ENCODE assay signal across 25 cellular contexts in genomic region chr2:24280161-24280560, GRCh38.
"Had no signal": no experiment of that assay in that cellular context is flagged by ENCODE, and none has a peak within 500 bp of the region (broad histone marks: within the 10 kb centered on the region; RNA-seq: fewer than 3 reads in every experiment).

No MANE protein-coding gene starts in this region.

- H3K4me3 ChIP-seq: stomach, suprapubic skin, testis, thoracic aorta, thyroid gland, tibial nerve, transverse colon, upper lobe of left lung, upper lobe of right lung, uterus, vagina had no signal

- H3K36me3 ChIP-seq: uterus had no signal

- H3K27me3 ChIP-seq: stomach, suprapubic skin, testis, thyroid gland, tibial nerve, transverse colon, upper lobe of left lung, upper lobe of right lung, uterus, vagina had no signal

- H3K27ac ChIP-seq: stomach, suprapubic skin, testis, thoracic aorta, thyroid gland, tibial nerve, transverse colon, upper lobe of left lung, upper lobe of right lung, uterus, vagina had no signal

- H3K4me1 ChIP-seq: testis, uterus had no signal

- DNase-seq: stimulated activated CD4-positive, alpha-beta T cell treated with anti-CD3 and anti-CD28 coated beads, Interleukin-2, amount 100 ng/mL, for 48 hours; stimulated activated CD4-positive, alpha-beta T cell treated with anti-CD3 and anti-CD28 coated beads, Interleukin-4, amount 100 ng/mL, for 1 hour; stimulated activated CD4-positive, alpha-beta T cell treated with anti-CD3 and anti-CD28 coated beads, Interleukin-4, amount 100 ng/mL, for 24 hours; stimulated activated CD4-positive, alpha-beta T cell treated with anti-CD3 and anti-CD28 coated beads, Interleukin-4, amount 100 ng/mL, for 4 hours; stimulated activated CD8-positive, alpha-beta memory T cell treated with anti-CD3 and anti-CD28 coated beads, Interleukin-4, amount 100 ng/mL, for 48 hours; stimulated activated naive B cell treated with anti-CD40 and anti-IgM and Interleukin-4, amounts not matched to agents 10 μg/mL and 1 μg/mL and 100 μg/mL, for 72 hours; stimulated activated naive CD4-positive, alpha-beta T cell; stimulated activated naive CD4-positive, alpha-beta T cell treated with Interleukin-2 at 50 U/mL for 16 hours; stimulated activated naive CD8-positive, alpha-beta T cell treated with anti-CD3 and anti-CD28 coated beads, Interleukin-15, amount 100 ng/mL, for 72 hours; stimulated activated naive CD8-positive, alpha-beta T cell treated with anti-CD3 and anti-CD28 coated beads, Interleukin-15, Interleukin-2, amounts not matched to agents 100 U/mL and 50 U/mL, for 24 hours; stomach; substantia nigra; testis; thyroid gland; transverse colon; trophoblast cell; upper lobe of left lung; upper lobe of right lung; uterus had no signal

- H3K9me3 ChIP-seq: stomach, suprapubic skin, testis, thoracic aorta, thyroid gland, tibial nerve, transverse colon, upper lobe of left lung, upper lobe of right lung, uterus, vagina had no signal

- ATAC-seq: stimulated activated effector memory CD8-positive, alpha-beta T cell treated with anti-CD3 and anti-CD28 coated beads, Interleukin-12 subunit alpha, Interleukin-12 subunit beta, amount 100 ng/mL, for 72 hours; stimulated activated memory B cell treated with anti-CD40 and anti-IgM and Interleukin-4, amounts not matched to agents 10 μg/mL and 1 μg/mL and 100 μg/mL, for 72 hours; stimulated activated naive B cell treated with anti-CD40 and anti-IgM and Interleukin-4, amounts not matched to agents 10 μg/mL and 1 μg/mL and 100 μg/mL, for 72 hours; stimulated activated naive CD8-positive, alpha-beta T cell treated with anti-CD3 and anti-CD28 coated beads, Interleukin-15, amount 100 ng/mL, for 72 hours; stimulated activated naive CD8-positive, alpha-beta T cell treated with anti-CD3 and anti-CD28 coated beads, Interleukin-15, Interleukin-2, amounts not matched to agents 100 U/mL and 50 U/mL, for 24 hours; upper lobe of right lung had no signal
